ENCODE assay signal across 1 cellular context in the genomic region with DNA sequence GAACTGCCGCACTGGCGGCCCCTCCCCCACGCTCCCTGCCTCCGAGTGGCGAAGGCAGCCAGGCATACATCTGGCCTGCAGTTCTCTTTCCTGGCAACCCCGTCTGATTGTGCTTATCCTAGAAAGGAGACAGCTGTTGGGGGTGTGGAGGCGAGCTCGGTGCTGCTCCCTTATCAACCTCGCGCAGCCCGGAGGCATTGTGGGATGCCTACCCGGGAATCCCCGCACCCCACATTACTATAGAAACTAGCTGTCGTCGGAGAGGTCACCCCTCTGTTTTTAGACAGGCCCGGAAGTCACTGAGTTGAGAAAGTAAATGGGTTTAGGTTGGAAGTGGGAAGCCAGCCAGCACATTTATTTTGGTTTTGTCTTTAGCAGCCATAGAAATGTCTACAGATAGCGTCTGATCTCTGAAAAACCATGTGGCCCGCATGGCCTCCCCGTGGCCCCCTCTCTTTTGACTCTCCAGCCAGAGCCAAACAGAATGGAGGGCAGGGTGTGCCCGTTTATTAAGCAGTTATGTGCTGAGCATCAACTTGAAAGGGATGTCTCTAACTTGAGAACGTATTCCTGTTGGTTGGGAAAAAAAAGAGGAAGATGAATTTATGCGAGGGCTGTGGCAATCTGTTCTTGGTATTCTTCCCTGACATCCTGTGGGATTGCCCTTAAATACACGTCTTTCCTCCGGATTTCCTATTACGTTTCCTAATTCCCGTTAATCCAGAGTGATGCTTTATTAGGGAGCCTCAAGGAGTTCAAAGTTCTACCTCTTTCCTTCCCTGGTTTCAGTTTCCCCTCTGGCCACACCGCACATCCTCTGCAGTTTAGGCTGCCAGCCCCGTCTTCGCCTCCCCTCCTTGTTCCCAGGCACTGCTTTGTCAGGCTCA.
TF ChIP-seq lines count a peak whose summit lies in the region.

No MANE protein-coding gene starts in this region.

TF ChIP-seq in GM12878, 131 proteins besides CTCF, POLR2A, EP300 and RAD21 (continued from another document):
- TF ChIP-seq, protein P1, sequence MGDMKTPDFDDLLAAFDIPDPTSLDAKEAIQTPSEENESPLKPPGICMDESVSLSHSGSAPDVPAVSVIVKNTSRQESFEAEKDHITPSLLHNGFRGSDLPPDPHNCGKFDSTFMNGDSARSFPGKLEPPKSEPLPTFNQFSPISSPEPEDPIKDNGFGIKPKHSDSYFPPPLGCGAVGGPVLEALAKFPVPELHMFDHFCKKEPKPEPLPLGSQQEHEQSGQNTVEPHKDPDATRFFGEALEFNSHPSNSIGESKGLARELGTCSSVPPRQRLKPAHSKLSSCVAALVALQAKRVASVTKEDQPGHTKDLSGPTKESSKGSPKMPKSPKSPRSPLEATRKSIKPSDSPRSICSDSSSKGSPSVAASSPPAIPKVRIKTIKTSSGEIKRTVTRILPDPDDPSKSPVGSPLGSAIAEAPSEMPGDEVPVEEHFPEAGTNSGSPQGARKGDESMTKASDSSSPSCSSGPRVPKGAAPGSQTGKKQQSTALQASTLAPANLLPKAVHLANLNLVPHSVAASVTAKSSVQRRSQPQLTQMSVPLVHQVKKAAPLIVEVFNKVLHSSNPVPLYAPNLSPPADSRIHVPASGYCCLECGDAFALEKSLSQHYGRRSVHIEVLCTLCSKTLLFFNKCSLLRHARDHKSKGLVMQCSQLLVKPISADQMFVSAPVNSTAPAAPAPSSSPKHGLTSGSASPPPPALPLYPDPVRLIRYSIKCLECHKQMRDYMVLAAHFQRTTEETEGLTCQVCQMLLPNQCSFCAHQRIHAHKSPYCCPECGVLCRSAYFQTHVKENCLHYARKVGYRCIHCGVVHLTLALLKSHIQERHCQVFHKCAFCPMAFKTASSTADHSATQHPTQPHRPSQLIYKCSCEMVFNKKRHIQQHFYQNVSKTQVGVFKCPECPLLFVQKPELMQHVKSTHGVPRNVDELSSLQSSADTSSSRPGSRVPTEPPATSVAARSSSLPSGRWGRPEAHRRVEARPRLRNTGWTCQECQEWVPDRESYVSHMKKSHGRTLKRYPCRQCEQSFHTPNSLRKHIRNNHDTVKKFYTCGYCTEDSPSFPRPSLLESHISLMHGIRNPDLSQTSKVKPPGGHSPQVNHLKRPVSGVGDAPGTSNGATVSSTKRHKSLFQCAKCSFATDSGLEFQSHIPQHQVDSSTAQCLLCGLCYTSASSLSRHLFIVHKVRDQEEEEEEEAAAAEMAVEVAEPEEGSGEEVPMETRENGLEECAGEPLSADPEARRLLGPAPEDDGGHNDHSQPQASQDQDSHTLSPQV (IDR thresholded peaks at IDR 0.05) = no peak
- TF ChIP-seq NFYA (IDR thresholded peaks at IDR 0.05; ENCODE audit: borderline replicate concordance, low read depth, low read length) (no peak), YBX1 (IDR thresholded peaks at IDR 0.05) (no peak), KAT2A (conservative IDR thresholded peaks at IDR 0.05; ENCODE audit: control insufficient read depth, low read depth, low read length) (no peak), EED (IDR thresholded peaks at IDR 0.05; ENCODE audit: low read depth) (no peak), ATF7 (IDR thresholded peaks at IDR 0.05; ENCODE audit: low read depth) (no peak), KLF5 (IDR thresholded peaks at IDR 0.05; ENCODE audit: partially characterized antibody) (no peak), NFIC (IDR thresholded peaks at IDR 0.05; ENCODE audit: low read depth, low read length) (no peak), FOS (IDR thresholded peaks at IDR 0.05; ENCODE audit: borderline replicate concordance, extremely low read depth, insufficient read length) (no peak), HCFC1 (IDR thresholded peaks at IDR 0.05; ENCODE audit: low read length) (no peak), ZSCAN29 (IDR thresholded peaks at IDR 0.05) (no peak), GATAD2B (conservative IDR thresholded peaks at IDR 0.05; ENCODE audit: low read depth) (no peak), ZNF274 (IDR thresholded peaks at IDR 0.05; ENCODE audit: insufficient read depth, insufficient read length) (no peak), ZZZ3 (IDR thresholded peaks at IDR 0.05; ENCODE audit: control insufficient read depth, insufficient read length, low read depth) (no peak)
- TF ChIP-seq, protein P2, sequence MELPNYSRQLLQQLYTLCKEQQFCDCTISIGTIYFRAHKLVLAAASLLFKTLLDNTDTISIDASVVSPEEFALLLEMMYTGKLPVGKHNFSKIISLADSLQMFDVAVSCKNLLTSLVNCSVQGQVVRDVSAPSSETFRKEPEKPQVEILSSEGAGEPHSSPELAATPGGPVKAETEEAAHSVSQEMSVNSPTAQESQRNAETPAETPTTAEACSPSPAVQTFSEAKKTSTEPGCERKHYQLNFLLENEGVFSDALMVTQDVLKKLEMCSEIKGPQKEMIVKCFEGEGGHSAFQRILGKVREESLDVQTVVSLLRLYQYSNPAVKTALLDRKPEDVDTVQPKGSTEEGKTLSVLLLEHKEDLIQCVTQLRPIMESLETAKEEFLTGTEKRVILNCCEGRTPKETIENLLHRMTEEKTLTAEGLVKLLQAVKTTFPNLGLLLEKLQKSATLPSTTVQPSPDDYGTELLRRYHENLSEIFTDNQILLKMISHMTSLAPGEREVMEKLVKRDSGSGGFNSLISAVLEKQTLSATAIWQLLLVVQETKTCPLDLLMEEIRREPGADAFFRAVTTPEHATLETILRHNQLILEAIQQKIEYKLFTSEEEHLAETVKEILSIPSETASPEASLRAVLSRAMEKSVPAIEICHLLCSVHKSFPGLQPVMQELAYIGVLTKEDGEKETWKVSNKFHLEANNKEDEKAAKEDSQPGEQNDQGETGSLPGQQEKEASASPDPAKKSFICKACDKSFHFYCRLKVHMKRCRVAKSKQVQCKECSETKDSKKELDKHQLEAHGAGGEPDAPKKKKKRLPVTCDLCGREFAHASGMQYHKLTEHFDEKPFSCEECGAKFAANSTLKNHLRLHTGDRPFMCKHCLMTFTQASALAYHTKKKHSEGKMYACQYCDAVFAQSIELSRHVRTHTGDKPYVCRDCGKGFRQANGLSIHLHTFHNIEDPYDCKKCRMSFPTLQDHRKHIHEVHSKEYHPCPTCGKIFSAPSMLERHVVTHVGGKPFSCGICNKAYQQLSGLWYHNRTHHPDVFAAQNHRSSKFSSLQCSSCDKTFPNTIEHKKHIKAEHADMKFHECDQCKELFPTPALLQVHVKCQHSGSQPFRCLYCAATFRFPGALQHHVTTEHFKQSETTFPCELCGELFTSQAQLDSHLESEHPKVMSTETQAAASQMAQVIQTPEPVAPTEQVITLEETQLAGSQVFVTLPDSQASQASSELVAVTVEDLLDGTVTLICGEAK (IDR thresholded peaks at IDR 0.05; ENCODE audit: borderline replicate concordance) = no peak
- TF ChIP-seq, protein P3, sequence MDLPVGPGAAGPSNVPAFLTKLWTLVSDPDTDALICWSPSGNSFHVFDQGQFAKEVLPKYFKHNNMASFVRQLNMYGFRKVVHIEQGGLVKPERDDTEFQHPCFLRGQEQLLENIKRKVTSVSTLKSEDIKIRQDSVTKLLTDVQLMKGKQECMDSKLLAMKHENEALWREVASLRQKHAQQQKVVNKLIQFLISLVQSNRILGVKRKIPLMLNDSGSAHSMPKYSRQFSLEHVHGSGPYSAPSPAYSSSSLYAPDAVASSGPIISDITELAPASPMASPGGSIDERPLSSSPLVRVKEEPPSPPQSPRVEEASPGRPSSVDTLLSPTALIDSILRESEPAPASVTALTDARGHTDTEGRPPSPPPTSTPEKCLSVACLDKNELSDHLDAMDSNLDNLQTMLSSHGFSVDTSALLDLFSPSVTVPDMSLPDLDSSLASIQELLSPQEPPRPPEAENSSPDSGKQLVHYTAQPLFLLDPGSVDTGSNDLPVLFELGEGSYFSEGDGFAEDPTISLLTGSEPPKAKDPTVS (IDR thresholded peaks at IDR 0.05; ENCODE audit: low read depth, low read length) = no peak
- TF ChIP-seq, protein P4, sequence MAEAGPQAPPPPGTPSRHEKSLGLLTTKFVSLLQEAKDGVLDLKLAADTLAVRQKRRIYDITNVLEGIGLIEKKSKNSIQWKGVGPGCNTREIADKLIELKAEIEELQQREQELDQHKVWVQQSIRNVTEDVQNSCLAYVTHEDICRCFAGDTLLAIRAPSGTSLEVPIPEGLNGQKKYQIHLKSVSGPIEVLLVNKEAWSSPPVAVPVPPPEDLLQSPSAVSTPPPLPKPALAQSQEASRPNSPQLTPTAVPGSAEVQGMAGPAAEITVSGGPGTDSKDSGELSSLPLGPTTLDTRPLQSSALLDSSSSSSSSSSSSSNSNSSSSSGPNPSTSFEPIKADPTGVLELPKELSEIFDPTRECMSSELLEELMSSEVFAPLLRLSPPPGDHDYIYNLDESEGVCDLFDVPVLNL (IDR thresholded peaks at IDR 0.05; ENCODE audit: low read depth, low read length) = no peak
